ENCODE assay signal across 8 cellular contexts in genomic region chr12:112125250-112125999, GRCh38. TPM values are rescaled to one million over a fixed set of nuclear protein-coding genes. Genes with fewer than 3 reads are reported as not detected.
DNase-seq lines count a peak whose midpoint lies in the region; ATAC-seq and TF ChIP-seq lines count a peak whose summit lies in the region.

Gene TRAFD1, plus strand, starts transcription at chr12:112125560. Its CDS starts 4,963 bp downstream, at chr12:112130523.

- H4K20me1 ChIP-seq in IMR-90 (ENCODE audit: insufficient read depth, low read length) = peaks cover 8% of the 10 kb centered on the region

- peaks cover 7 to 42% of the 10 kb centered on the region in 2 experiments for H3K79me1 ChIP-seq in IMR-90 (ENCODE audit: low read depth in 1 of 2, low read length in 2 of 2)

- ATAC-seq in GM21528 (IDR thresholded peaks at IDR 0.05; ENCODE audit: low FRiP score, unreplicated experiment) (peak; percentile 91), IMR-90 (ENCODE audit: low read depth) (peak; percentile 87)

- TF ChIP-seq CTCF in IMR-90 (conservative IDR thresholded peaks at IDR 0.05; ENCODE audit: low read depth, low read length) = no peak

- CTCF ChIA-PET in IMR-90 (lab: Yijun Ruan, JAX) = no interaction called here

- peak within 1 kb of the TSS; percentile 79; the same call in 1 of the 2 replicates for H4K91ac ChIP-seq in IMR-90 (ENCODE audit: insufficient read depth, low read depth, low read length)

- H3K56ac ChIP-seq in IMR-90 (ENCODE audit: extremely low read depth, insufficient read depth, low read length) = peak within 1 kb of the TSS; percentile 65; the same call in 1 of the 2 replicates

- H3K23ac ChIP-seq in IMR-90 (ENCODE audit: low read depth, low read length) = peak within 1 kb of the TSS; percentile 97

- peak within 1 kb of the TSS; percentile 92 for H3K27ac ChIP-seq in IMR-90 (ENCODE audit: insufficient read depth, low read length)

- dilution Hi-C loops in IMR-90 (cut with HindIII; ENCODE audit: low sequenced_read_pairs, unreplicated experiment) = no loop called here

- no peaks in the 10 kb centered on the region for H3K36me3 ChIP-seq in IMR-90 (ENCODE audit: control insufficient read depth, insufficient read depth, low read length)

- H3K27me3 ChIP-seq in IMR-90 (ENCODE audit: control insufficient read depth, insufficient read depth, low read length) = no peaks in the 10 kb centered on the region

- H3K4me3 ChIP-seq in IMR-90 (ENCODE audit: insufficient read depth, low read depth, low read length) = peak within 1 kb of the TSS; percentile 83

- in situ Hi-C loops in IMR-90 (cut with MboI; ENCODE audit: low sequenced_read_pairs) = no loop called here

- peak; percentile 97 for TF ChIP-seq POLR2A in IMR-90 (IDR thresholded peaks at IDR 0.05; ENCODE audit: low read depth, low read length)

- peak within 1 kb of the TSS; percentile 90 for H2AK9ac ChIP-seq in IMR-90 (replicated peaks; ENCODE audit: low read depth, low read length, poor library complexity)

- peak within 1 kb of the TSS; percentile 69 for H3K4me2 ChIP-seq in IMR-90 (ENCODE audit: low read depth, low read length)

- peak within 1 kb of the TSS; percentile 71 for H2AK5ac ChIP-seq in IMR-90 (ENCODE audit: low read depth, low read length)

- H2BK5ac ChIP-seq in IMR-90 (ENCODE audit: low read depth, low read length, poor library complexity, severe bottlenecking) = peak within 1 kb of the TSS; percentile 90

- H3K14ac ChIP-seq in IMR-90 (replicated peaks; ENCODE audit: low read depth, low read length) = peak within 1 kb of the TSS; percentile 93

- intact Hi-C loops in IMR-90 (cut with micrococcal nuclease) = loop anchor here (10.0 kb wide), 1 partner anchor 181 kb away; no protein-coding TSS in a partner anchor

- H2BK15ac ChIP-seq in IMR-90 (ENCODE audit: low read depth, low read length) = no peak within 1 kb of the TSS

- no peak within 1 kb of the TSS for H4K5ac ChIP-seq in IMR-90 (ENCODE audit: low read depth, low read length)

- WGBS in IMR-90 (ENCODE audit: extremely low coverage in 2 of 2, insufficient read length in 1 of 2), 2 experiments = 1% methylated on average over 24 of the region's 63 CpGs; no CpG with 5 or more reads in 1 of the 2 experiments

- peaks cover 19% of the 10 kb centered on the region for H3K4me1 ChIP-seq in IMR-90 (ENCODE audit: control insufficient read depth, insufficient read depth, low read length)

- no peak; the same call in 1 of the 2 replicates for TF ChIP-seq RAD21 in IMR-90 (IDR thresholded peaks at IDR 0.05; ENCODE audit: low read length)

- H3K18ac ChIP-seq in IMR-90 (ENCODE audit: low read depth, low read length) = peak within 1 kb of the TSS; percentile 4; the same call in 1 of the 2 replicates

- peak; percentile 97 for DNase-seq in DMS 273 (lab: John Stamatoyannopoulos, UW; ENCODE audit: unreplicated experiment)
- DNase-seq in IMR-90 = peak; percentile 96
- DNase-seq in OCI-M1 (lab: John Stamatoyannopoulos, UW) = peak; percentile 99
- peak; percentile 98 for DNase-seq in activated T-cell treated with anti-CD3 and anti-CD28 coated beads for 24 hours (ENCODE audit: low read depth)
- peak; percentile 97 for DNase-seq in epidermal melanocyte (ENCODE audit: insufficient read length, low spot score)
- DNase-seq in middle frontal gyrus (ENCODE audit: extremely low spot score, low spot score) = peak; percentile 96
- peak; percentile 97 to 98 for DNase-seq in stimulated activated CD8-positive, alpha-beta memory T cell treated with anti-CD3 and anti-CD28 coated beads, Interleukin-2, amount 100 ng/mL, for 48 hours (ENCODE audit: low read depth in 2 of 2)

- peaks cover 9% of the 10 kb centered on the region; the same call in 1 of the 2 replicates for H3K9me1 ChIP-seq in IMR-90 (ENCODE audit: insufficient read depth, low read length)

- no peaks in the 10 kb centered on the region for H3K9me3 ChIP-seq in IMR-90 (ENCODE audit: control insufficient read depth, insufficient read depth, low read length)

- peak within 1 kb of the TSS; percentile 9 to 33; a peak in 2 of 4 replicates for H4K8ac ChIP-seq in IMR-90 (ENCODE audit: low read depth in 2 of 2, low read length in 2 of 2)

- H3K9ac ChIP-seq in IMR-90 (ENCODE audit: low read depth, low read length) = peak within 1 kb of the TSS; percentile 75

- H3K4ac ChIP-seq in IMR-90 (ENCODE audit: low read depth, low read length) = peak within 1 kb of the TSS; percentile 91

- BruUV-seq in IMR-90 (replicated peaks; lab: Mats Ljungman, UMichigan) = no TSS peak

- H2BK120ac ChIP-seq in IMR-90 (ENCODE audit: low read depth, low read length) = peak within 1 kb of the TSS; percentile 24; the same call in 1 of the 2 replicates

- peak within 1 kb of the TSS; percentile 90 for H2AFZ ChIP-seq in IMR-90 (replicated peaks; ENCODE audit: low read length, poor library complexity)

- POLR2A ChIA-PET in IMR-90 (lab: Charles Lee; ENCODE audit: unreplicated experiment) = interaction anchor here (0.8 kb wide), 1 partner anchor 16 kb away, joined by 3 read pairs; the partner anchor contains the start of gene NAA25

- H2BK20ac ChIP-seq in IMR-90 (ENCODE audit: low read depth, low read length) = no peak within 1 kb of the TSS

TF ChIP-seq in IMR-90, 13 proteins besides CTCF, POLR2A, EP300 and RAD21:
- TF ChIP-seq USF2 (IDR thresholded peaks at IDR 0.05; ENCODE audit: low read depth, low read length) = peak; percentile 49; the same call in 1 of the 2 replicates
- peak; percentile 88 for TF ChIP-seq MAFK (IDR thresholded peaks at IDR 0.05; ENCODE audit: low read depth, low read length)
- no peak for TF ChIP-seq RFX5 (IDR thresholded peaks at IDR 0.05; ENCODE audit: low read depth, low read length)
- no peak for TF ChIP-seq SMC3 (IDR thresholded peaks at IDR 0.05; ENCODE audit: low read depth, low read length)
- TF ChIP-seq MAZ (IDR thresholded peaks at IDR 0.05; ENCODE audit: borderline replicate concordance, low read depth, low read length) = no peak
- TF ChIP-seq FOS (IDR thresholded peaks at IDR 0.05; ENCODE audit: low read depth, low read length) = peak; percentile 77; the same call in 1 of the 2 replicates
- no peak for TF ChIP-seq CHD1 (IDR thresholded peaks at IDR 0.05; ENCODE audit: low read depth, low read length)
- peak; percentile 71; the same call in 1 of the 2 replicates for TF ChIP-seq MXI1 (IDR thresholded peaks at IDR 0.05; ENCODE audit: borderline replicate concordance, low read depth, low read length)
- no peak for TF ChIP-seq BHLHE40 (IDR thresholded peaks at IDR 0.05; ENCODE audit: low read depth, low read length)
- no peak for TF ChIP-seq RCOR1 (IDR thresholded peaks at IDR 0.05; ENCODE audit: insufficient replicate concordance, low read length)
- no peak for TF ChIP-seq CEBPB (IDR thresholded peaks at IDR 0.05; ENCODE audit: low read depth, low read length)
- TF ChIP-seq NFE2L2 (IDR thresholded peaks at IDR 0.05; ENCODE audit: low read depth, low read length) = no peak
- TF ChIP-seq ELK1 (IDR thresholded peaks at IDR 0.05; ENCODE audit: borderline replicate concordance, low read depth, low read length) = no peak

RNA-seq across cellular contexts. Expression of gene TRAFD1, which starts in this region (rescaled TPM):
- 69.7 and 70.4 TPM in 2 replicates for total RNA-seq in IMR-90 (2012; rRNA removed)
- polyA plus RNA-seq in IMR-90 (2012; rRNA removed) = 34.7 and 41.3 TPM in 2 replicates
- polyA plus RNA-seq in IMR-90 (2012; cell fraction: cytosol; rRNA removed) = 20.0 and 24.0 TPM in 2 replicates
- polyA plus RNA-seq in IMR-90 (2012; cell fraction: nucleus; rRNA removed; ENCODE audit: low replicate concordance) = 16.7 and 36.6 TPM in 2 replicates

Comparison
In these comparisons a context has a peak if more than half of its experiments do, and no peak if none do; other contexts are left out.
1. Peak in every context shown above with its lines: DNase-seq, ATAC-seq, H3K4me3 ChIP-seq and H3K27ac ChIP-seq.